ENCODE assay signal across 15 cellular contexts in genomic region chr11:7056828-7057513, GRCh38.
"Had no signal": no experiment of that assay in that cellular context is flagged by ENCODE, and none has a peak within 500 bp of the region (broad histone marks: within the 10 kb centered on the region; RNA-seq: fewer than 3 reads in every experiment).

No MANE protein-coding gene starts in this region.

- H3K4me1 ChIP-seq: colonic mucosa, gastroesophageal sphincter, right lobe of liver, tibial nerve had no signal

- H3K4me3 ChIP-seq: colonic mucosa, gastroesophageal sphincter, lung, right lobe of liver, tibial nerve had no signal

- H3K36me3 Mint-ChIP-seq: activated naive CD8-positive, alpha-beta T cell treated with anti-CD3 and anti-CD28 coated beads for 36 hours; naive B cell; stimulated activated effector memory CD8-positive, alpha-beta T cell treated with anti-CD3 and anti-CD28 coated beads, Interleukin-12 subunit alpha, Interleukin-12 subunit beta, amount 100 ng/mL, for 72 hours had no signal

- H3K4me3 Mint-ChIP-seq: activated naive CD8-positive, alpha-beta T cell treated with anti-CD3 and anti-CD28 coated beads for 36 hours; naive B cell; stimulated activated effector memory CD8-positive, alpha-beta T cell treated with anti-CD3 and anti-CD28 coated beads, Interleukin-12 subunit alpha, Interleukin-12 subunit beta, amount 100 ng/mL, for 72 hours had no signal

- H3K27me3 ChIP-seq: colonic mucosa, gastroesophageal sphincter, right lobe of liver, tibial nerve had no signal

- ATAC-seq: gastroesophageal sphincter; right lobe of liver; stimulated activated effector memory CD8-positive, alpha-beta T cell treated with anti-CD3 and anti-CD28 coated beads, Interleukin-12 subunit alpha, Interleukin-12 subunit beta, amount 100 ng/mL, for 72 hours had no signal

- H3K4me1 Mint-ChIP-seq: activated naive CD8-positive, alpha-beta T cell treated with anti-CD3 and anti-CD28 coated beads for 36 hours; naive B cell; stimulated activated effector memory CD8-positive, alpha-beta T cell treated with anti-CD3 and anti-CD28 coated beads, Interleukin-12 subunit alpha, Interleukin-12 subunit beta, amount 100 ng/mL, for 72 hours had no signal

- H3K9me3 Mint-ChIP-seq: activated naive CD8-positive, alpha-beta T cell treated with anti-CD3 and anti-CD28 coated beads for 36 hours; naive B cell; stimulated activated effector memory CD8-positive, alpha-beta T cell treated with anti-CD3 and anti-CD28 coated beads, Interleukin-12 subunit alpha, Interleukin-12 subunit beta, amount 100 ng/mL, for 72 hours had no signal

- H3K27ac Mint-ChIP-seq: activated naive CD8-positive, alpha-beta T cell treated with anti-CD3 and anti-CD28 coated beads for 36 hours; stimulated activated effector memory CD8-positive, alpha-beta T cell treated with anti-CD3 and anti-CD28 coated beads, Interleukin-12 subunit alpha, Interleukin-12 subunit beta, amount 100 ng/mL, for 72 hours had no signal

- H3K27ac ChIP-seq: colonic mucosa, gastroesophageal sphincter, right lobe of liver, tibial nerve had no signal

- H3K9me3 ChIP-seq: colonic mucosa, gastroesophageal sphincter, right lobe of liver, tibial nerve had no signal

- H3K36me3 ChIP-seq: colonic mucosa, gastroesophageal sphincter, right lobe of liver, tibial nerve had no signal

- DNase-seq: activated CD4-positive, alpha-beta T cell treated with anti-CD3 and anti-CD28 coated beads, Interleukin-2, amount 50 U/mL, for 4 hours; activated CD4-positive, CD25-positive, alpha-beta regulatory T cell treated with anti-CD3 and anti-CD28 coated beads, Interleukin-2, amount 50 U/mL, for 72 hours; activated gamma-delta T cell; activated naive CD8-positive, alpha-beta T cell treated with anti-CD3 and anti-CD28 coated beads for 36 hours; activated T-cell treated with anti-CD3 and anti-CD28 coated beads, Interleukin-2, amount 50 U/mL, for 1 hour; anterior cingulate cortex; colonic mucosa; effector CD4-positive, alpha-beta T cell; kidney; naive B cell; right lobe of liver had no signal
